ENCODE assay signal across 16 cellular contexts in the genomic region with DNA sequence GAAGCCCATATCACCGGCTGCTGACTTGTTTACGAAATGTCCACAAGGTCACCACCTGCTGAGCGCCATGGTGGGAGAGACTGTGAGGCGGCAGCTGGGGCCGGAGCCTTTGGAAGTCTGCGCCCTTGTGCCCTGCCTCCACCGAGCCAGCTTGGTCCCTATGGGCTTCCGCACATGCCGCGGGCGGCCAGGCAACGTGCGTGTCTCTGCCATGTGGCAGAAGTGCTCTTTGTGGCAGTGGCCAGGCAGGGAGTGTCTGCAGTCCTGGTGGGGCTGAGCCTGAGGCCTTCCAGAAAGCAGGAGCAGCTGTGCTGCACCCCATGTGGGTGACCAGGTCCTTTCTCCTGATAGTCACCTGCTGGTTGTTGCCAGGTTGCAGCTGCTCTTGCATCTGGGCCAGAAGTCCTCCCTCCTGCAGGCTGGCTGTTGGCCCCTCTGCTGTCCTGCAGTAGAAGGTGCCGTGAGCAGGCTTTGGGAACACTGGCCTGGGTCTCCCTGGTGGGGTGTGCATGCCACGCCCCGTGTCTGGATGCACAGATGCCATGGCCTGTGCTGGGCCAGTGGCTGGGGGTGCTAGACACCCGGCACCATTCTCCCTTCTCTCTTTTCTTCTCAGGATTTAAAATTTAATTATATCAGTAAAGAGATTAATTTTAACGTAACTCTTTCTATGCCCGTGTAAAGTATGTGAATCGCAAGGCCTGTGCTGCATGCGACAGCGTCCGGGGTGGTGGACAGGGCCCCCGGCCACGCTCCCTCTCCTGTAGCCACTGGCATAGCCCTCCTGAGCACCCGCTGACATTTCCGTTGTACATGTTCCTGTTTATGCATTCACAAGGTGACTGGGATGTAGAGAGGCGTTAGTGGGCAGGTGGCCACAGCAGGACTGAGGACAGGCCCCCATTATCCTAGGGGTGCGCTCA. TPM values are rescaled to one million over a fixed set of nuclear protein-coding genes. Genes with fewer than 3 reads are reported as not detected.
DNase-seq lines count a peak whose midpoint lies in the region; ATAC-seq and TF ChIP-seq lines count a peak whose summit lies in the region.
"Had no signal": no experiment of that assay in that cellular context is flagged by ENCODE, and none has a peak within 500 bp of the region (broad histone marks: within the 10 kb centered on the region; RNA-seq: fewer than 3 reads in every experiment).

No MANE protein-coding gene starts in this region.

- ATAC-seq in activated CD8-positive, alpha-beta T cell treated with anti-CD3 and anti-CD28 coated beads, Interleukin-2, amount 10 ng/mL, durations not matched to agents 7 days and 5 days: no peak
- ATAC-seq in activated CD8-positive, alpha-beta T cell treated with anti-CD3 and anti-CD28 coated beads for 36 hours: no peak
- ATAC-seq in HG03521 (IDR thresholded peaks at IDR 0.05; ENCODE audit: unreplicated experiment): no peak
- ATAC-seq in HG02623 (IDR thresholded peaks at IDR 0.05; ENCODE audit: unreplicated experiment): no peak
- ATAC-seq: esophagus mucosa, left lung had no signal

- H3K27ac ChIP-seq in stomach smooth muscle (ENCODE audit: low read length): peak overlapping the region; percentile 82
- H3K27ac ChIP-seq: C4-2B, left lung, PC-9 had no signal

- peak overlapping the region; percentile 43 for H3K27ac Mint-ChIP-seq in activated CD8-positive, alpha-beta T cell treated with anti-CD3 and anti-CD28 coated beads, Interleukin-2, amount 10 ng/mL, durations not matched to agents 7 days and 5 days
- H3K27ac Mint-ChIP-seq in activated CD8-positive, alpha-beta T cell treated with anti-CD3 and anti-CD28 coated beads for 36 hours: no peak overlapping the region
- H3K27ac Mint-ChIP-seq: activated T-helper 1 cell treated with anti-CD3 and anti-CD28 coated beads, Interleukin-12 subunit alpha, Interleukin-12 subunit beta, Interleukin-2, Interleukin-4 antibody, amounts not matched to agents 30 ng/mL and 10 ng/mL and 1 ng/mL, durations not matched to agents 14 hours and 24 hours and 36 hours had no signal

- no peak overlapping the region for H3K4me3 ChIP-seq in choroid plexus epithelial cell (ENCODE audit: low read depth, low read length)
- H3K4me3 ChIP-seq in stomach smooth muscle (ENCODE audit: low read length in 2 of 2): no peak overlapping the region
- H3K4me3 ChIP-seq: left lung, PC-9 had no signal

- no peaks in the 10 kb centered on the region for H3K9me3 ChIP-seq in stomach smooth muscle (ENCODE audit: control insufficient read depth in 2 of 2, low read length in 2 of 2)
- H3K9me3 ChIP-seq: left lung had no signal

- DNase-seq in activated CD8-positive, alpha-beta T cell treated with anti-CD3 and anti-CD28 coated beads, Interleukin-2, amount 10 ng/mL, durations not matched to agents 7 days and 5 days: no peak
- no peak for DNase-seq in activated CD8-positive, alpha-beta T cell treated with anti-CD3 and anti-CD28 coated beads for 36 hours
- DNase-seq in NCI-H2081 treated with DMSO at 0.1 percent for 48 hours (lab: John Stamatoyannopoulos, UW) (peak; percentile 12), choroid plexus epithelial cell (ENCODE audit: low read depth) (peak; percentile 26), glomerular visceral epithelial cell (ENCODE audit: extremely low spot score) (no peak)
- DNase-seq: NCI-H1694 treated with DMSO at 0.1 percent for 48 hours, NCI-H774, PC-9 had no signal

- H3K4me1 ChIP-seq in stomach smooth muscle (ENCODE audit: control insufficient read depth, insufficient read depth, low read length): peaks cover 21% of the 10 kb centered on the region
- H3K4me1 ChIP-seq: left lung had no signal

- H3K9me3 Mint-ChIP-seq in activated CD8-positive, alpha-beta T cell treated with anti-CD3 and anti-CD28 coated beads, Interleukin-2, amount 10 ng/mL, durations not matched to agents 7 days and 5 days (ENCODE audit: insufficient read depth): no peaks in the 10 kb centered on the region
- no peaks in the 10 kb centered on the region for H3K9me3 Mint-ChIP-seq in activated CD8-positive, alpha-beta T cell treated with anti-CD3 and anti-CD28 coated beads for 36 hours
- H3K9me3 Mint-ChIP-seq: activated T-helper 1 cell treated with anti-CD3 and anti-CD28 coated beads, Interleukin-12 subunit alpha, Interleukin-12 subunit beta, Interleukin-2, Interleukin-4 antibody, amounts not matched to agents 30 ng/mL and 10 ng/mL and 1 ng/mL, durations not matched to agents 14 hours and 24 hours and 36 hours had no signal

- CTCF ChIA-PET in activated CD8-positive, alpha-beta T cell treated with anti-CD3 and anti-CD28 coated beads, Interleukin-2, amount 10 ng/mL, durations not matched to agents 7 days and 5 days (lab: Charles Lee): no interaction called here
- CTCF ChIA-PET in activated CD8-positive, alpha-beta T cell treated with anti-CD3 and anti-CD28 coated beads for 36 hours (lab: Charles Lee): no interaction called here

- peaks cover 15% of the 10 kb centered on the region for H3K36me3 Mint-ChIP-seq in activated CD8-positive, alpha-beta T cell treated with anti-CD3 and anti-CD28 coated beads, Interleukin-2, amount 10 ng/mL, durations not matched to agents 7 days and 5 days (ENCODE audit: low read depth)
- H3K36me3 Mint-ChIP-seq in activated CD8-positive, alpha-beta T cell treated with anti-CD3 and anti-CD28 coated beads for 36 hours (ENCODE audit: low read depth): no peaks in the 10 kb centered on the region

- no peak overlapping the region for H3K9ac ChIP-seq in stomach smooth muscle (ENCODE audit: low read length in 2 of 2)

- TF ChIP-seq CTCF in activated CD8-positive, alpha-beta T cell treated with anti-CD3 and anti-CD28 coated beads for 36 hours (IDR thresholded peaks at IDR 0.05): no peak
- no peak for TF ChIP-seq CTCF in choroid plexus epithelial cell (conservative IDR thresholded peaks at IDR 0.05; ENCODE audit: low read depth, low read length)

- peaks cover 19 to 30% of the 10 kb centered on the region in 2 donors for H3K36me3 ChIP-seq in stomach smooth muscle (ENCODE audit: control insufficient read depth in 2 of 2, insufficient read depth in 2 of 2, low read length in 2 of 2)

- H3K27me3 Mint-ChIP-seq in activated CD8-positive, alpha-beta T cell treated with anti-CD3 and anti-CD28 coated beads, Interleukin-2, amount 10 ng/mL, durations not matched to agents 7 days and 5 days (ENCODE audit: low read depth): no peaks in the 10 kb centered on the region
- no peaks in the 10 kb centered on the region for H3K27me3 Mint-ChIP-seq in activated CD8-positive, alpha-beta T cell treated with anti-CD3 and anti-CD28 coated beads for 36 hours

- H3K27me3 ChIP-seq in stomach smooth muscle (ENCODE audit: control insufficient read depth in 1 of 2, insufficient read depth in 2 of 2, low read length in 2 of 2): no peaks in the 10 kb centered on the region
- H3K27me3 ChIP-seq: left lung had no signal

- intact Hi-C loops in activated CD8-positive, alpha-beta T cell treated with anti-CD3 and anti-CD28 coated beads for 36 hours (cut with micrococcal nuclease): no loop called here

- POLR2A ChIA-PET in activated CD8-positive, alpha-beta T cell treated with anti-CD3 and anti-CD28 coated beads, Interleukin-2, amount 10 ng/mL, durations not matched to agents 7 days and 5 days (lab: Charles Lee): no interaction called here
- POLR2A ChIA-PET in activated CD8-positive, alpha-beta T cell treated with anti-CD3 and anti-CD28 coated beads for 36 hours (lab: Charles Lee): no interaction called here

- peaks cover 18% of the 10 kb centered on the region for H3K4me1 Mint-ChIP-seq in activated CD8-positive, alpha-beta T cell treated with anti-CD3 and anti-CD28 coated beads, Interleukin-2, amount 10 ng/mL, durations not matched to agents 7 days and 5 days (ENCODE audit: low read depth)
- peaks cover 9% of the 10 kb centered on the region for H3K4me1 Mint-ChIP-seq in activated CD8-positive, alpha-beta T cell treated with anti-CD3 and anti-CD28 coated beads for 36 hours (ENCODE audit: low read depth)

- H3K4me3 Mint-ChIP-seq in activated CD8-positive, alpha-beta T cell treated with anti-CD3 and anti-CD28 coated beads, Interleukin-2, amount 10 ng/mL, durations not matched to agents 7 days and 5 days: no peak overlapping the region
- no peak overlapping the region for H3K4me3 Mint-ChIP-seq in activated CD8-positive, alpha-beta T cell treated with anti-CD3 and anti-CD28 coated beads for 36 hours
- H3K4me3 Mint-ChIP-seq: activated T-helper 1 cell treated with anti-CD3 and anti-CD28 coated beads, Interleukin-12 subunit alpha, Interleukin-12 subunit beta, Interleukin-2, Interleukin-4 antibody, amounts not matched to agents 30 ng/mL and 10 ng/mL and 1 ng/mL, durations not matched to agents 14 hours and 24 hours and 36 hours had no signal

RNA-seq across cellular contexts. Expression of a gene that starts 8.7 kb away (rescaled TPM):
- total RNA-seq in activated CD8-positive, alpha-beta T cell treated with anti-CD3 and anti-CD28 coated beads, Interleukin-2, amount 10 ng/mL, durations not matched to agents 7 days and 5 days: 1 to 10 TPM in 1 of 2 experiments, under 1 TPM in 1; 0.83 to 1.0 TPM
- total RNA-seq in activated CD8-positive, alpha-beta T cell treated with anti-CD3 and anti-CD28 coated beads for 36 hours: under 1 TPM; 0.43 TPM
- total RNA-seq: HT1080 had no signal

RNA-seq across cellular contexts. Expression of a gene that starts 52.6 kb away (rescaled TPM):
- 1 to 10 TPM; 4.7 to 8.3 TPM for total RNA-seq in activated CD8-positive, alpha-beta T cell treated with anti-CD3 and anti-CD28 coated beads, Interleukin-2, amount 10 ng/mL, durations not matched to agents 7 days and 5 days
- 1 to 10 TPM; 4.6 to 4.7 TPM for total RNA-seq in activated CD8-positive, alpha-beta T cell treated with anti-CD3 and anti-CD28 coated beads for 36 hours

Comparison
In these comparisons a context has a peak if more than half of its experiments do, and no peak if none do; other contexts are left out.
1. DNase-seq: peak in NCI-H2081 treated with DMSO at 0.1 percent for 48 hours (single experiment) and choroid plexus epithelial cell (single experiment); none in activated CD8-positive, alpha-beta T cell treated with anti-CD3 and anti-CD28 coated beads, Interleukin-2, amount 10 ng/mL, durations not matched to agents 7 days and 5 days (single experiment), activated CD8-positive, alpha-beta T cell treated with anti-CD3 and anti-CD28 coated beads for 36 hours (single experiment) and glomerular visceral epithelial cell (single experiment).